8 cellular contexts compared by ENCODE assay signal in genomic region chr6:17599885-17600526, GRCh38.
DNase-seq lines count a peak whose midpoint lies in the region; ATAC-seq and TF ChIP-seq lines count a peak whose summit lies in the region.

A gene with protein sequence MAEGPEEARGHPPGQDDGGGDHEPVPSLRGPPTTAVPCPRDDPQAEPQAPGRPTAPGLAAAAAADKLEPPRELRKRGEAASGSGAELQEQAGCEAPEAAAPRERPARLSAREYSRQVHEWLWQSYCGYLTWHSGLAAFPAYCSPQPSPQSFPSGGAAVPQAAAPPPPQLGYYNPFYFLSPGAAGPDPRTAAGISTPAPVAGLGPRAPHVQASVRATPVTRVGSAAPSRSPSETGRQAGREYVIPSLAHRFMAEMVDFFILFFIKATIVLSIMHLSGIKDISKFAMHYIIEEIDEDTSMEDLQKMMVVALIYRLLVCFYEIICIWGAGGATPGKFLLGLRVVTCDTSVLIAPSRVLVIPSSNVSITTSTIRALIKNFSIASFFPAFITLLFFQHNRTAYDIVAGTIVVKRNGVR (plus strand): TSS chr6:17600302. CDS start chr6:17600410, 108 bp downstream.

- ATAC-seq in GM18909 (IDR thresholded peaks at IDR 0.05; ENCODE audit: poor library complexity, unreplicated experiment) (peak; percentile 87), HG03159 (IDR thresholded peaks at IDR 0.05; ENCODE audit: unreplicated experiment) (peak; percentile 82)

- peak within 1 kb of the TSS; percentile 87 for H3K4me3 ChIP-seq in AG10803 (ENCODE audit: low read length)

- peak; percentile 61 for TF ChIP-seq CTCF in AG10803 (conservative IDR thresholded peaks at IDR 0.05; ENCODE audit: low read length)

- DNase-seq in AG10803 (ENCODE audit: low read depth) (peak; percentile 83), NCI-H2227 (lab: John Stamatoyannopoulos, UW; ENCODE audit: unreplicated experiment) (peak; percentile 97), inferior parietal cortex (ENCODE audit: extremely low spot score) (peak; percentile 92)
- peak; percentile 82 to 92 (median 88) for DNase-seq in activated CD4-positive, CD25-positive, alpha-beta regulatory T cell (lab: John Stamatoyannopoulos, UW)
- peak; percentile 91 for DNase-seq in central memory CD4-positive, alpha-beta T cell
- DNase-seq in stimulated activated CD4-positive, alpha-beta T cell treated with anti-CD3 and anti-CD28 coated beads, Interleukin-12 subunit alpha, Interleukin-12 subunit beta, amount 100 ng/mL, for 24 hours (ENCODE audit: low read depth in 2 of 2): peak; percentile 94 to 96

Comparison
In these comparisons a context has a peak if more than half of its experiments do, and no peak if none do; other contexts are left out.
1. Peak in every context shown above with its lines: DNase-seq, ATAC-seq and H3K4me3 ChIP-seq.